Comparison of ENCODE assay signal across 1 cellular context in the genomic region with DNA sequence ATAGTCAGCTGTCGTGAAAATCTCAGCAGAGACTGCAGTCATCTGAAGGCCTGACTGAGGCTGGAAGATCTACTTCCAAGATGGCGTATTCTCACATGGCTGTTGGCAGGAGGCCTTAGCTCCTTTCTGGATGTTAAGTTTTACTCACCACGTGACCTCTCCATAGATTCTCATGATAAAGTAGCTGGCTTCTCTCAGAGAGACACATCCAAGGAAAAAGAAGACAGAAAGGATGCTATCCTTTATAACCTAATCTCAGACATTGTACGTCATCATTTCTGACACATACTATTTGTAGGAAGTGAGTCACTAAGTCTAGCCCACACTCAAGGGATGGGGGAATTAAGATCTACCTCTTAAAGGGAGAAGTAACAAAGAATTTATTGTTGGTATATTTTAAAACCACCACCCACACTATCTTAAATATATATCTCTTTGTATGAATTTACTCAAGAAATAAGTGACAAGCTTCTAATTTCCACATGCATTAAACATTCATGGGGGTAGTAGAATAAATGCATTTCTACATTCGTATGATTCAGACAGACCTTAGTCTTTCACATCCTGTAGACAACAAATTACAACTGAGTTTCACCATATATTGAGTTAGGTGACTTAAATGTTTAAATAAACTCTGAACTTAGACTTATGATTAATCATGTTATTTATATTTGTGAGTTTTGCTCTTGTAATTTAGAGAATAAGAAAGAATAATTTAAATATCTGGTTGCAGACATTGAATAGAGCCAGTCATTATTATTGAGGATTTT.
TF ChIP-seq lines count a peak whose summit lies in the region.

No MANE protein-coding gene starts in this region.

TF ChIP-seq in IMR-90, 13 proteins besides CTCF, POLR2A, EP300 and RAD21:
- TF ChIP-seq, protein P1, sequence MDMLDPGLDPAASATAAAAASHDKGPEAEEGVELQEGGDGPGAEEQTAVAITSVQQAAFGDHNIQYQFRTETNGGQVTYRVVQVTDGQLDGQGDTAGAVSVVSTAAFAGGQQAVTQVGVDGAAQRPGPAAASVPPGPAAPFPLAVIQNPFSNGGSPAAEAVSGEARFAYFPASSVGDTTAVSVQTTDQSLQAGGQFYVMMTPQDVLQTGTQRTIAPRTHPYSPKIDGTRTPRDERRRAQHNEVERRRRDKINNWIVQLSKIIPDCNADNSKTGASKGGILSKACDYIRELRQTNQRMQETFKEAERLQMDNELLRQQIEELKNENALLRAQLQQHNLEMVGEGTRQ (IDR thresholded peaks at IDR 0.05; ENCODE audit: low read depth, low read length): peak; percentile 87
- TF ChIP-seq BHLHE40 (IDR thresholded peaks at IDR 0.05; ENCODE audit: low read depth, low read length) (peak; percentile 30; the same call in 1 of the 2 replicates), RCOR1 (IDR thresholded peaks at IDR 0.05; ENCODE audit: insufficient replicate concordance, low read length) (no peak), MAZ (IDR thresholded peaks at IDR 0.05; ENCODE audit: borderline replicate concordance, low read depth, low read length) (no peak), ELK1 (IDR thresholded peaks at IDR 0.05; ENCODE audit: borderline replicate concordance, low read depth, low read length) (no peak), CEBPB (IDR thresholded peaks at IDR 0.05; ENCODE audit: low read depth, low read length) (peak; percentile 67; the same call in 1 of the 2 replicates), RFX5 (IDR thresholded peaks at IDR 0.05; ENCODE audit: low read depth, low read length) (no peak), FOS (IDR thresholded peaks at IDR 0.05; ENCODE audit: low read depth, low read length) (peak; percentile 57), MAFK (IDR thresholded peaks at IDR 0.05; ENCODE audit: low read depth, low read length) (no peak), SMC3 (IDR thresholded peaks at IDR 0.05; ENCODE audit: low read depth, low read length) (no peak), MXI1 (IDR thresholded peaks at IDR 0.05; ENCODE audit: borderline replicate concordance, low read depth, low read length) (no peak), NFE2L2 (IDR thresholded peaks at IDR 0.05; ENCODE audit: low read depth, low read length) (no peak)
